Comparison of ENCODE assay signal across 1 cellular context in genomic region chr2:231615058-231615671, GRCh38.
TF ChIP-seq lines count a peak whose summit lies in the region.

No MANE protein-coding gene starts in this region.

TF ChIP-seq in GM12878, 131 proteins besides CTCF, POLR2A, EP300 and RAD21 (continued from another document):
- TF ChIP-seq E4F1 (IDR thresholded peaks at IDR 0.05; ENCODE audit: borderline replicate concordance, partially characterized antibody) (no peak), NKRF (conservative IDR thresholded peaks at IDR 0.05) (no peak), SMAD1 (IDR thresholded peaks at IDR 0.05; ENCODE audit: low read depth, partially characterized antibody) (peak; percentile 14), HDGF (IDR thresholded peaks at IDR 0.05) (0 out of 2 replicates have a peak, but pooled peaks have one; percentile 22), ZBTB40 (IDR thresholded peaks at IDR 0.05; ENCODE audit: borderline replicate concordance) (0 out of 2 replicates have a peak, but pooled peaks have one; percentile 6), IKZF1 (conservative IDR thresholded peaks at IDR 0.05) (peak; percentile 53), ETV6 (conservative IDR thresholded peaks at IDR 0.05 in 1 of 2, IDR thresholded peaks at IDR 0.05 in 1 of 2; ENCODE audit: borderline replicate concordance in 1 of 2, low read depth in 1 of 2) (no peak), POLR2AphosphoS2 (IDR thresholded peaks at IDR 0.05; ENCODE audit: low read depth, low read length) (no peak), DPF2 (IDR thresholded peaks at IDR 0.05) (peak; percentile 77; the same call in 1 of the 2 replicates), POLR2AphosphoS5 (IDR thresholded peaks at IDR 0.05; ENCODE audit: low read length) (peak; percentile 18; the same call in 1 of the 2 replicates), KDM1A (IDR thresholded peaks at IDR 0.05; ENCODE audit: borderline replicate concordance) (no peak), ZNF207 (IDR thresholded peaks at IDR 0.05; ENCODE audit: borderline replicate concordance) (peak; percentile 14; the same call in 1 of the 2 replicates), ELK1 (IDR thresholded peaks at IDR 0.05; ENCODE audit: low read depth, low read length) (no peak), E2F8 (IDR thresholded peaks at IDR 0.05; ENCODE audit: low read depth, partially characterized antibody) (peak; percentile 28), FOXM1 (IDR thresholded peaks at IDR 0.05; ENCODE audit: low read depth, low read length) (no peak), ZBTB11 (CRISPR knock-in tag; IDR thresholded peaks at IDR 0.05) (no peak), RBBP5 (conservative IDR thresholded peaks at IDR 0.05) (no peak)
TF ChIP-seq in GM12878: peak in this region for 13.
